ENCODE assay signal across 8 cellular contexts in genomic region chr13:97433727-97434416, GRCh38. TPM values are rescaled to one million over a fixed set of nuclear protein-coding genes. Genes with fewer than 3 reads are reported as not detected.
DNase-seq lines count a peak whose midpoint lies in the region; ATAC-seq lines count a peak whose summit lies in the region.

TSS of gene RAP2A (plus strand) at chr13:97434169. CDS start at chr13:97434471, 302 bp downstream.

- H3K4me3 ChIP-seq in ectodermal cell (ENCODE audit: insufficient read depth, low read depth, low read length): peak within 1 kb of the TSS; percentile 73

- peak; percentile 95 for DNase-seq in CD1c-positive myeloid dendritic cell (ENCODE audit: extremely low spot score)
- DNase-seq in HPDE6-E6E7 (ENCODE audit: extremely low spot score): peak; percentile 63
- DNase-seq in NK-92 (lab: John Stamatoyannopoulos, UW; ENCODE audit: unreplicated experiment): peak; percentile 46
- DNase-seq in activated CD8-positive, alpha-beta memory T cell treated with anti-CD3 and anti-CD28 coated beads for 1 hour (ENCODE audit: extremely low read depth in 1 of 2, low read depth in 1 of 2): peak; percentile 74 to 84
- peak; percentile 95 to 97 for DNase-seq in lung microvascular endothelial cell (ENCODE audit: low read depth in 2 of 2)
- DNase-seq in stimulated activated CD4-positive, alpha-beta T cell treated with anti-CD3 and anti-CD28 coated beads, TNF-alpha, amount 100 ng/mL, for 4 hours (ENCODE audit: low read depth in 3 of 3): peak; percentile 78 to 82 (median 79)

- no peaks in the 10 kb centered on the region for H3K36me3 ChIP-seq in ectodermal cell (ENCODE audit: control insufficient read depth, insufficient read depth, low read length)

- WGBS in ectodermal cell, 2 experiments: 0% methylated on average over 97 of the region's 97 CpGs

- ATAC-seq in GM19463 (IDR thresholded peaks at IDR 0.05; ENCODE audit: unreplicated experiment): peak; percentile 39

- H3K27ac ChIP-seq in ectodermal cell (ENCODE audit: insufficient read depth, low read depth, low read length, poor library complexity, severe bottlenecking): peak within 1 kb of the TSS; percentile 98

- H3K27me3 ChIP-seq in ectodermal cell (ENCODE audit: control insufficient read depth, insufficient read depth, low read length, poor library complexity, severe bottlenecking): no peaks in the 10 kb centered on the region

- no peaks in the 10 kb centered on the region for H3K9me3 ChIP-seq in ectodermal cell (ENCODE audit: control insufficient read depth, low read length)

- no peaks in the 10 kb centered on the region for H3K4me1 ChIP-seq in ectodermal cell (ENCODE audit: control insufficient read depth, insufficient read depth, low read length)

RNA-seq across cellular contexts. Expression of gene RAP2A, which starts in this region (rescaled TPM):
- polyA plus RNA-seq in ectodermal cell (2013, experiment 1 of 4): 31.3 TPM
- 27.3 TPM for polyA plus RNA-seq in ectodermal cell (2013, experiment 2 of 4)
- polyA plus RNA-seq in ectodermal cell (2013, experiment 3 of 4): 23.7 TPM
- 24.5 TPM for polyA plus RNA-seq in ectodermal cell (2013, experiment 4 of 4)
- 33.1 and 56.9 TPM in 2 replicates for total RNA-seq in lung microvascular endothelial cell

Comparison
In these comparisons a context has a peak if more than half of its experiments do, and no peak if none do; other contexts are left out.
1. Peak in every context shown above with its lines: DNase-seq, ATAC-seq, H3K4me3 ChIP-seq and H3K27ac ChIP-seq.
2. DNase-seq: peak in every context shown above with its lines; median percentile 96 in lung microvascular endothelial cell; 95 in CD1c-positive myeloid dendritic cell; 79 in activated CD8-positive, alpha-beta memory T cell treated with anti-CD3 and anti-CD28 coated beads for 1 hour; 79 in stimulated activated CD4-positive, alpha-beta T cell treated with anti-CD3 and anti-CD28 coated beads, TNF-alpha, amount 100 ng/mL, for 4 hours; 63 in HPDE6-E6E7; 46 in NK-92.